In genomic region chr10:71747039-71747807, GRCh38 we compare ENCODE assay signal across 10 cellular contexts. TPM values are rescaled to one million over a fixed set of nuclear protein-coding genes. Genes with fewer than 3 reads are reported as not detected.
A peak's percentile ranks its signal among the peaks of the same experiment; 100 is the strongest.
DNase-seq lines count a peak whose midpoint lies in the region; ATAC-seq lines count a peak whose summit lies in the region.
"Had no signal": no experiment of that assay in that cellular context is flagged by ENCODE, and none has a peak within 500 bp of the region (broad histone marks: within the 10 kb centered on the region; RNA-seq: fewer than 3 reads in every experiment).

No MANE protein-coding gene starts in this region.

- POLR2A ChIA-PET in naive thymus-derived CD8-positive, alpha-beta T cell (lab: Charles Lee): interaction anchor here (1.5 to 41.4 kb wide), 9 partner anchors 16 to 103 kb away, joined by 3 to 1679 read pairs (median 9); partner anchors contain the start of genes C10orf105, PSAP and VSIR

- H3K9me3 ChIP-seq in BLaER1: peaks cover 6% of the 10 kb centered on the region; the same call in 1 of the 2 replicates
- H3K9me3 ChIP-seq in NT2/D1 (ENCODE audit: insufficient read depth, low read length): peaks cover 11% of the 10 kb centered on the region; the same call in 1 of the 2 replicates

- peak overlapping the region; percentile 61 to 71 for H3K4me3 Mint-ChIP-seq in effector memory CD8-positive, alpha-beta T cell
- peak overlapping the region; percentile 33 to 95 (median 70) for H3K4me3 Mint-ChIP-seq in naive thymus-derived CD8-positive, alpha-beta T cell

- no peak overlapping the region for H3K4me3 ChIP-seq in BLaER1
- H3K4me3 ChIP-seq in NT2/D1 (ENCODE audit: insufficient read length, low read depth): no peak overlapping the region

- peaks cover 78 to 90% of the 10 kb centered on the region in 2 donors for H3K4me1 Mint-ChIP-seq in effector memory CD8-positive, alpha-beta T cell (ENCODE audit: low read depth in 2 of 2)
- peaks cover 58 to 100% (median 98%) of the 10 kb centered on the region in 4 donors for H3K4me1 Mint-ChIP-seq in naive thymus-derived CD8-positive, alpha-beta T cell

- H3K9me3 Mint-ChIP-seq in effector memory CD8-positive, alpha-beta T cell: no peaks in the 10 kb centered on the region
- H3K9me3 Mint-ChIP-seq in naive thymus-derived CD8-positive, alpha-beta T cell: no peaks in the 10 kb centered on the region

- H3K9ac ChIP-seq in BLaER1 (peak overlapping the region; percentile 77; the same call in 1 of the 2 replicates), NT2/D1 (ENCODE audit: insufficient read length, low read depth) (peak overlapping the region; percentile 47)

- no peaks in the 10 kb centered on the region for H3K36me3 ChIP-seq in BLaER1
- H3K36me3 ChIP-seq in NT2/D1 (ENCODE audit: insufficient read depth, insufficient read length, low read length): no peaks in the 10 kb centered on the region

- H4K20me1 ChIP-seq in BLaER1: no peaks in the 10 kb centered on the region

- ATAC-seq in effector memory CD8-positive, alpha-beta T cell (replicated peaks): no peak
- no peak for ATAC-seq in naive thymus-derived CD8-positive, alpha-beta T cell
- ATAC-seq in HG02970 (IDR thresholded peaks at IDR 0.05; ENCODE audit: low FRiP score, unreplicated experiment) (no peak), HG02840 (IDR thresholded peaks at IDR 0.05; ENCODE audit: low FRiP score, unreplicated experiment) (no peak)

- H3K4me1 ChIP-seq in BLaER1 (peaks cover 70% of the 10 kb centered on the region), NT2/D1 (ENCODE audit: insufficient read depth, insufficient read length) (peaks cover 14% of the 10 kb centered on the region)

- no peak for DNase-seq in NT2/D1 (ENCODE audit: low read depth, low spot score)
- no peak for DNase-seq in effector memory CD8-positive, alpha-beta T cell
- DNase-seq in naive thymus-derived CD8-positive, alpha-beta T cell: no peak
- DNase-seq in superior temporal gyrus (ENCODE audit: extremely low spot score): no peak
- DNase-seq in NCI-H524 (lab: John Stamatoyannopoulos, UW): no peak
- DNase-seq: activated CD4-positive, alpha-beta T cell treated with anti-CD3 and anti-CD28 coated beads, Interleukin-2, amount 50 U/mL, for 4 hours; NCI-H2029 treated with DMSO at 0.1 percent for 48 hours had no signal

- H3K4me2 ChIP-seq in BLaER1: peak overlapping the region; percentile 95

- H3K27ac ChIP-seq in BLaER1: peak overlapping the region; percentile 96

- H3K27me3 Mint-ChIP-seq in effector memory CD8-positive, alpha-beta T cell: no peaks in the 10 kb centered on the region
- no peaks in the 10 kb centered on the region for H3K27me3 Mint-ChIP-seq in naive thymus-derived CD8-positive, alpha-beta T cell

- H3K27me3 ChIP-seq in BLaER1: no peaks in the 10 kb centered on the region
- no peaks in the 10 kb centered on the region for H3K27me3 ChIP-seq in NT2/D1 (ENCODE audit: insufficient read depth, insufficient read length)

- H3K36me3 Mint-ChIP-seq in effector memory CD8-positive, alpha-beta T cell (ENCODE audit: insufficient read depth): peaks cover 67% of the 10 kb centered on the region
- H3K36me3 Mint-ChIP-seq in naive thymus-derived CD8-positive, alpha-beta T cell: peaks cover 0 to 17% (median 13%) of the 10 kb centered on the region in 3 donors

- peak overlapping the region; percentile 90 to 95 for H3K27ac Mint-ChIP-seq in effector memory CD8-positive, alpha-beta T cell
- peak overlapping the region; percentile 95 to 100 (median 98) for H3K27ac Mint-ChIP-seq in naive thymus-derived CD8-positive, alpha-beta T cell

RNA-seq across cellular contexts. Expression of gene VSIR, which starts 26.1 kb away (rescaled TPM):
- total RNA-seq in naive thymus-derived CD8-positive, alpha-beta T cell: 100 to 1,000 TPM; 102 to 114 TPM
- 100 to 1,000 TPM; 211 to 343 (median 262) TPM for polyA plus RNA-seq in naive thymus-derived CD8-positive, alpha-beta T cell

RNA-seq across cellular contexts. Expression of gene C10orf105, which starts 27.6 kb away (rescaled TPM):
- total RNA-seq in naive thymus-derived CD8-positive, alpha-beta T cell: under 1 TPM; 0.21 to 0.25 TPM
- polyA plus RNA-seq in naive thymus-derived CD8-positive, alpha-beta T cell: under 1 TPM in 1 of 3 donors, not detected in 2; 0.10 TPM
